8 cellular contexts compared by ENCODE assay signal in the genomic region with DNA sequence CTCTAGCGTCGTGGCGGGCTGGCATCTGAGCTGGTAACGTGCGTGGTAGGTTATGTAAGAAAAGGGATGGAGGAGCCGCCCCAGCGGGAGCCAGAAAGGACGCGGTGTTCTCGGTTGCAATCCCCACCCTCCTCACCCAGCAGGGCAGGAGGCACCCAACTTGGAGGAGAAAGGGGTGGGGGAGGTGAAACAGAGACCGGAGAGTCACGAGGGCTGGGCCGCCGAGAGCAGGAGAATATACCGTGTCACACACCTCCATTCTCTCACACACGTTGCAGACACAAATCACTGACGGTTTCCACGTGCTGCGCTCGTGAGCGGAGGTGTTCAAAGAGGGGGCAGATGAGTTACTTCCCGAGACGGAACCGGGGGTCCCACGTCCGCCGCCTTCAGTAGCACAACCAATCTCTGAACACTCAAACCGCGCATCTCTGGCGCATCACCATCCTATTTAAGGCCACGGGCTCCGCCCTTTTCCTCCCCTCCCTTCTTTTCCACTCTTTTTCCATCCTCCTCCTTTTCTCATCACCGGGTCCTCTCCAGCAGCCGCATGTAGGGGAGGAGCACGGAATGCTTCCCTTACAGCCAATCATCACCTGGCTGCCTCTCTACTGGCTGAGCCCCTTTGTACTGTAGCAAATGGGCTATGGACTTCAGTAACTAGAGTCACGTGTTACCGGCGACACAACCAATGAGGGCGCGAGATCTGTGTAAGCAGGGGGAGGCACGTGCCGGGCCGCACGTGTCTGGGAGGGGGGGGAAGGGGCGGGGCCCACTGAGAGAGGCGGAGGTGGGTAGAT.
A peak's percentile ranks its signal among the peaks of the same experiment; 100 is the strongest.
DNase-seq lines count a peak whose midpoint lies in the region; ATAC-seq lines count a peak whose summit lies in the region.

A gene with protein sequence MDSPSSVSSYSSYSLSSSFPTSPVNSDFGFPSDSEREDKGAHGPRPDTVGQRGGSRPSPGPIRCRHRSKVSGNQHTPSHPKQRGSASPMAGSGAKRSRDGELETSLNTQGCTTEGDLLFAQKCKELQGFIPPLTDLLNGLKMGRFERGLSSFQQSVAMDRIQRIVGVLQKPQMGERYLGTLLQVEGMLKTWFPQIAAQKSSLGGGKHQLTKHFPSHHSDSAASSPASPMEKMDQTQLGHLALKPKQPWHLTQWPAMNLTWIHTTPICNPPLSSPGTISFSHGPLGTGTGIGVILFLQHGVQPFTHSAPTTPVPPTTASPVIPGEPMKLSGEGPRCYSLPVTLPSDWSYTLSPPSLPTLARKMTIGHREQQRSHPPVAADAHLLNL (plus strand): TSS at position 797 of the 800 bp plus-strand sequence. CDS start 714 bp downstream, outside the sequence.

- ATAC-seq in HG02981 (IDR thresholded peaks at IDR 0.05; ENCODE audit: unreplicated experiment) (peak; percentile 78), GM21717 (IDR thresholded peaks at IDR 0.05; ENCODE audit: unreplicated experiment) (no peak)

- peak; percentile 100 for DNase-seq in EH (ENCODE audit: low read depth)
- peak; percentile 100 for DNase-seq in NCI-H345 treated with DMSO at 0.1 percent for 48 hours (lab: John Stamatoyannopoulos, UW; ENCODE audit: unreplicated experiment)
- DNase-seq in activated CD4-positive, alpha-beta T cell treated with anti-CD3 and anti-CD28 coated beads, Interleukin-2, amount 50 U/mL, for 24 hours (ENCODE audit: low read depth in 1 of 2, low spot score in 1 of 2), result peak; percentile 41 to 70
- peak; percentile 99 for DNase-seq in dedifferentiated amniotic fluid mesenchymal stem cell (ENCODE audit: extremely low spot score)
- peak; percentile 99 for DNase-seq in kidney tubule cell (ENCODE audit: low spot score)
- peak; percentile 47 to 49 for DNase-seq in stimulated activated CD4-positive, alpha-beta T cell treated with anti-CD3 and anti-CD28 coated beads, Interleukin-15, amount 100 ng/mL, for 1 hour (ENCODE audit: low read depth in 1 of 2, low spot score in 1 of 2)

Comparison
In these comparisons a context has a peak if more than half of its experiments do, and no peak if none do; other contexts are left out.
1. DNase-seq: peak in every context shown above with its lines; median percentile 100 in EH; 100 in NCI-H345 treated with DMSO at 0.1 percent for 48 hours; 99 in dedifferentiated amniotic fluid mesenchymal stem cell; 99 in kidney tubule cell; 56 in activated CD4-positive, alpha-beta T cell treated with anti-CD3 and anti-CD28 coated beads, Interleukin-2, amount 50 U/mL, for 24 hours; 48 in stimulated activated CD4-positive, alpha-beta T cell treated with anti-CD3 and anti-CD28 coated beads, Interleukin-15, amount 100 ng/mL, for 1 hour.